In genomic region chr2:163630836-163631235, GRCh38 we compare ENCODE assay signal across 14 cellular contexts.
"Had no signal": no experiment of that assay in that cellular context is flagged by ENCODE, and none has a peak within 500 bp of the region (broad histone marks: within the 10 kb centered on the region; RNA-seq: fewer than 3 reads in every experiment).

No MANE protein-coding gene starts in this region.

- H3K4me3 ChIP-seq: colonic mucosa, heart left ventricle, pancreas, smooth muscle cell had no signal

- ATAC-seq: heart left ventricle, left lobe of liver, natural killer cell, pancreas, right cardiac atrium had no signal

- H3K27me3 ChIP-seq: colonic mucosa, heart left ventricle, pancreas had no signal

- H3K27ac ChIP-seq: colonic mucosa, heart left ventricle, pancreas had no signal

- DNase-seq: colonic mucosa; dermis blood vessel endothelial cell; effector CD4-positive, alpha-beta T cell; heart left ventricle; hippocampal formation; islet precursor cell; natural killer cell; occipital lobe; pancreas; right cardiac atrium; stimulated activated CD4-positive, alpha-beta T cell treated with anti-CD3 and anti-CD28 coated beads, Interleukin-2, amount 100 ng/mL, for 48 hours; stimulated activated naive CD4-positive, alpha-beta T cell treated with Interleukin-2 at 50 U/mL for 16 hours had no signal

- H3K4me1 ChIP-seq: colonic mucosa, pancreas had no signal

- H3K9me3 ChIP-seq: colonic mucosa, heart left ventricle, pancreas had no signal

- H3K36me3 ChIP-seq: colonic mucosa, heart left ventricle, pancreas had no signal
